8 cellular contexts compared by ENCODE assay signal in genomic region chr19:14113762-14114414, GRCh38. TPM values are rescaled to one million over a fixed set of nuclear protein-coding genes. Genes with fewer than 3 reads are reported as not detected.
A peak's percentile ranks its signal among the peaks of the same experiment; 100 is the strongest.
DNase-seq lines count a peak whose midpoint lies in the region; ATAC-seq and TF ChIP-seq lines count a peak whose summit lies in the region.

No MANE protein-coding gene starts in this region.

- intact Hi-C loops in natural killer cell (cut with micrococcal nuclease), result no loop called here

- H3K4me3 Mint-ChIP-seq in natural killer cell, result no peak overlapping the region
- no peak overlapping the region for H3K4me3 Mint-ChIP-seq in natural killer cell treated with Interleukin-12 subunit alpha and Interleukin-12 subunit beta and Interleukin-15 and Interleukin-18, amount 100 ng/mL, for 72 hours

- H3K27me3 Mint-ChIP-seq in natural killer cell (ENCODE audit: low read depth in 2 of 2), result no peaks in the 10 kb centered on the region
- H3K27me3 Mint-ChIP-seq in natural killer cell treated with Interleukin-12 subunit alpha and Interleukin-12 subunit beta and Interleukin-15 and Interleukin-18, amount 100 ng/mL, for 72 hours, result no peaks in the 10 kb centered on the region

- H3K9me3 Mint-ChIP-seq in natural killer cell, result no peaks in the 10 kb centered on the region
- H3K9me3 Mint-ChIP-seq in natural killer cell treated with Interleukin-12 subunit alpha and Interleukin-12 subunit beta and Interleukin-15 and Interleukin-18, amount 100 ng/mL, for 72 hours, result no peaks in the 10 kb centered on the region

- TF ChIP-seq CTCF in natural killer cell (IDR thresholded peaks at IDR 0.05), result no peak
- TF ChIP-seq CTCF in fibroblast of villous mesenchyme (IDR thresholded peaks at IDR 0.05; ENCODE audit: insufficient read depth, low read depth, low read length), result peak; percentile 19

- H3K36me3 Mint-ChIP-seq in natural killer cell, result no peaks in the 10 kb centered on the region
- no peaks in the 10 kb centered on the region for H3K36me3 Mint-ChIP-seq in natural killer cell treated with Interleukin-12 subunit alpha and Interleukin-12 subunit beta and Interleukin-15 and Interleukin-18, amount 100 ng/mL, for 72 hours

- peaks cover 24 to 41% of the 10 kb centered on the region in 2 donors for H3K4me1 Mint-ChIP-seq in natural killer cell
- H3K4me1 Mint-ChIP-seq in natural killer cell treated with Interleukin-12 subunit alpha and Interleukin-12 subunit beta and Interleukin-15 and Interleukin-18, amount 100 ng/mL, for 72 hours (ENCODE audit: low read depth in 2 of 2), result peaks cover 26 to 36% of the 10 kb centered on the region in 2 donors

- DNase-seq in natural killer cell, result peak; percentile 33
- no peak for DNase-seq in natural killer cell treated with Interleukin-12 subunit alpha and Interleukin-12 subunit beta and Interleukin-15 and Interleukin-18, amount 100 ng/mL, for 72 hours (ENCODE audit: low spot score)
- peak; percentile 43 for DNase-seq in activated CD8-positive, alpha-beta memory T cell treated with anti-CD3 and anti-CD28 coated beads, Interleukin-2, amount 50 U/mL, for 4 hours
- DNase-seq in fibroblast of villous mesenchyme (ENCODE audit: low read depth), result no peak
- peak; percentile 50 to 68 for DNase-seq in stimulated activated CD4-positive, alpha-beta T cell treated with anti-CD3 and anti-CD28 coated beads, Interleukin-2, amount 100 ng/mL, for 48 hours
- DNase-seq in HT-29 (ENCODE audit: low spot score), result no peak
- no peak for DNase-seq in dedifferentiated amniotic fluid mesenchymal stem cell (ENCODE audit: extremely low spot score)
- no peak for DNase-seq in NCI-H2081 (lab: John Stamatoyannopoulos, UW)

- H3K27ac Mint-ChIP-seq in natural killer cell, result no peak overlapping the region
- H3K27ac Mint-ChIP-seq in natural killer cell treated with Interleukin-12 subunit alpha and Interleukin-12 subunit beta and Interleukin-15 and Interleukin-18, amount 100 ng/mL, for 72 hours, result no peak overlapping the region

- no peak for ATAC-seq in natural killer cell
- no peak for ATAC-seq in natural killer cell treated with Interleukin-12 subunit alpha and Interleukin-12 subunit beta and Interleukin-15 and Interleukin-18, amount 100 ng/mL, for 72 hours

- H3K4me3 ChIP-seq in fibroblast of villous mesenchyme (ENCODE audit: low read depth, low read length), result no peak overlapping the region

RNA-seq across cellular contexts. Expression of gene PRKACA, which starts 3.7 kb away (rescaled TPM):
- total RNA-seq in natural killer cell, result 10 to 100 TPM; 68.6 to 71.8 (median 69.3) TPM
- 10 to 100 TPM; 61.6 to 80.0 TPM for total RNA-seq in natural killer cell treated with Interleukin-12 subunit alpha and Interleukin-12 subunit beta and Interleukin-15 and Interleukin-18, amount 100 ng/mL, for 72 hours
- 50.1 and 50.3 TPM in 2 replicates for total RNA-seq in fibroblast of villous mesenchyme
- total RNA-seq in HT-29 (2014; rRNA removed; shearing (Covaris generic)), result 19.4 and 25.0 TPM in 2 replicates

RNA-seq across cellular contexts. Expression of gene ASF1B, which starts 22.5 kb away (rescaled TPM):
- total RNA-seq in natural killer cell, result 1 to 10 TPM; 4.5 to 5.5 (median 4.8) TPM
- total RNA-seq in natural killer cell treated with Interleukin-12 subunit alpha and Interleukin-12 subunit beta and Interleukin-15 and Interleukin-18, amount 100 ng/mL, for 72 hours, result 10 to 100 TPM; 48.2 to 89.3 TPM
- 8.1 and 8.2 TPM in 2 replicates for total RNA-seq in fibroblast of villous mesenchyme
- total RNA-seq in HT-29 (2014; rRNA removed; shearing (Covaris generic)), result 95.9 and 102 TPM in 2 replicates

RNA-seq across cellular contexts. Expression of gene SAMD1, which starts 23.3 kb away (rescaled TPM):
- total RNA-seq in natural killer cell, result 10 to 100 TPM; 30.8 to 33.0 (median 30.9) TPM
- 10 to 100 TPM; 45.5 to 54.6 TPM for total RNA-seq in natural killer cell treated with Interleukin-12 subunit alpha and Interleukin-12 subunit beta and Interleukin-15 and Interleukin-18, amount 100 ng/mL, for 72 hours
- 23.3 and 24.2 TPM in 2 replicates for total RNA-seq in fibroblast of villous mesenchyme
- 71.7 and 89.0 TPM in 2 replicates for total RNA-seq in HT-29 (2014; rRNA removed; shearing (Covaris generic))

RNA-seq across cellular contexts. Expression of gene C19orf67, which starts 28.3 kb away (rescaled TPM):
- total RNA-seq in natural killer cell (under 1 TPM in 2 of 3 donors, not detected in 1; 0.35 to 0.53 TPM), fibroblast of villous mesenchyme (not detected in 2 replicates)
- not detected for total RNA-seq in natural killer cell treated with Interleukin-12 subunit alpha and Interleukin-12 subunit beta and Interleukin-15 and Interleukin-18, amount 100 ng/mL, for 72 hours
- total RNA-seq in HT-29 (2014; rRNA removed; shearing (Covaris generic)), result not detected in 2 replicates

RNA-seq across cellular contexts. Expression of gene MISP3, which starts 41.3 kb away (rescaled TPM):
- total RNA-seq in natural killer cell (1 to 10 TPM; 2.4 to 4.1 (median 2.4) TPM), fibroblast of villous mesenchyme (under 0.01 and 0.32 TPM in 2 replicates)
- total RNA-seq in natural killer cell treated with Interleukin-12 subunit alpha and Interleukin-12 subunit beta and Interleukin-15 and Interleukin-18, amount 100 ng/mL, for 72 hours, result under 1 TPM; 0.31 to 0.59 TPM
- 0.37 and 0.74 TPM in 2 replicates for total RNA-seq in HT-29 (2014; rRNA removed; shearing (Covaris generic))

Comparison
In these comparisons a context has a peak if more than half of its experiments do, and no peak if none do; other contexts are left out.
1. DNase-seq: peak in natural killer cell (single experiment), activated CD8-positive, alpha-beta memory T cell treated with anti-CD3 and anti-CD28 coated beads, Interleukin-2, amount 50 U/mL, for 4 hours (single experiment) and stimulated activated CD4-positive, alpha-beta T cell treated with anti-CD3 and anti-CD28 coated beads, Interleukin-2, amount 100 ng/mL, for 48 hours (2 of 2); none in natural killer cell treated with Interleukin-12 subunit alpha and Interleukin-12 subunit beta and Interleukin-15 and Interleukin-18, amount 100 ng/mL, for 72 hours (single experiment), fibroblast of villous mesenchyme (single experiment), HT-29 (single experiment), dedifferentiated amniotic fluid mesenchymal stem cell (single experiment) and NCI-H2081 (0 of 2).